In genomic region chrX:149286940-149287349, GRCh38 we compare ENCODE assay signal across 8 cellular contexts.
DNase-seq lines count a peak whose midpoint lies in the region; ATAC-seq, FAIRE-seq and TF ChIP-seq lines count a peak whose summit lies in the region.

No MANE protein-coding gene starts in this region.

- no peaks in the 10 kb centered on the region for H4K20me1 ChIP-seq in H1 (replicated peaks in 1 of 2; ENCODE audit: control insufficient read depth in 1 of 2, insufficient read depth in 2 of 2, low read length in 2 of 2)

- peak; percentile 76 to 84 for TF ChIP-seq RAD21 in H1 (IDR thresholded peaks at IDR 0.05 in 1 of 2, conservative IDR thresholded peaks at IDR 0.05 in 1 of 2; ENCODE audit: low read depth in 2 of 2, low read length in 2 of 2)

- H3K4me3 ChIP-seq in heart right ventricle (no peak overlapping the region), H1 (ENCODE audit: extremely low read depth in 1 of 4, insufficient read depth in 2 of 4, low read depth in 3 of 4, low read length in 4 of 4) (no peak overlapping the region), upper lobe of right lung (no peak overlapping the region)

- no peak overlapping the region for H4K5ac ChIP-seq in H1 (ENCODE audit: insufficient read length, low read depth, low read length)

- no peak overlapping the region for H3K9ac ChIP-seq in H1 (replicated peaks in 1 of 4; ENCODE audit: extremely low read depth in 1 of 4, low read depth in 3 of 4, low read length in 3 of 4)

- H3K27ac ChIP-seq in heart right ventricle (no peak overlapping the region), H1 (ENCODE audit: low read depth, low read length) (no peak overlapping the region), upper lobe of right lung (no peak overlapping the region)

- no peak overlapping the region for H2AFZ ChIP-seq in H1 (ENCODE audit: low read length)

- H3K27ac Mint-ChIP-seq in activated CD4-positive, alpha-beta T cell treated with anti-CD3 and anti-CD28 coated beads, Interleukin-2, amount 10 ng/mL, durations not matched to agents 7 days and 5 days = no peak overlapping the region
- no peak overlapping the region for H3K27ac Mint-ChIP-seq in natural killer cell treated with Interleukin-12 subunit alpha and Interleukin-12 subunit beta and Interleukin-15 and Interleukin-18, amount 100 ng/mL, for 72 hours

- H3K4me1 ChIP-seq in heart right ventricle (no peaks in the 10 kb centered on the region), H1 (replicated peaks in 1 of 4; ENCODE audit: control insufficient read depth in 3 of 4, insufficient read depth in 4 of 4, low read length in 3 of 4) (no peaks in the 10 kb centered on the region), upper lobe of right lung (no peaks in the 10 kb centered on the region)

- no peaks in the 10 kb centered on the region for H3K27me3 Mint-ChIP-seq in activated CD4-positive, alpha-beta T cell treated with anti-CD3 and anti-CD28 coated beads, Interleukin-2, amount 10 ng/mL, durations not matched to agents 7 days and 5 days
- peaks cover 17 to 21% of the 10 kb centered on the region in 2 donors for H3K27me3 Mint-ChIP-seq in natural killer cell treated with Interleukin-12 subunit alpha and Interleukin-12 subunit beta and Interleukin-15 and Interleukin-18, amount 100 ng/mL, for 72 hours

- WGBS in heart right ventricle, 2 donors = 29 to 30% methylated on average over 4 of the region's 4 CpGs
- WGBS in H1 (ENCODE audit: extremely low coverage in 1 of 2, insufficient coverage in 1 of 2, insufficient read length in 1 of 2, insufficient replicate concordance in 2 of 2, low coverage in 1 of 2, low lambda C conversion rate in 2 of 2, missing lambda C conversion rate in 1 of 2), 2 experiments = 40% methylated on average over 4 of the region's 4 CpGs; no CpG with 5 or more reads in 1 of the 2 experiments

- TF ChIP-seq EP300 in H1 (IDR thresholded peaks at IDR 0.05; ENCODE audit: borderline replicate concordance in 1 of 2, low read depth in 2 of 2, low read length in 2 of 2) = no peak

- no peak overlapping the region for H3K23ac ChIP-seq in H1 (ENCODE audit: insufficient read length)

- TF ChIP-seq CTCF in heart right ventricle (IDR thresholded peaks at IDR 0.05) (peak; percentile 14 to 74 (median 56)), H1 (IDR thresholded peaks at IDR 0.05; ENCODE audit: control extremely low read depth in 1 of 3, insufficient read depth in 1 of 3, low read depth in 1 of 3, low read length in 3 of 3) (peak; percentile 22 to 52 (median 50)), upper lobe of right lung (IDR thresholded peaks at IDR 0.05) (peak; percentile 59)

- no peak overlapping the region for H3K4ac ChIP-seq in H1 (replicated peaks; ENCODE audit: insufficient read length, low read depth, low read length)

- peaks cover 2% of the 10 kb centered on the region for H3K36me3 Mint-ChIP-seq in activated CD4-positive, alpha-beta T cell treated with anti-CD3 and anti-CD28 coated beads, Interleukin-2, amount 10 ng/mL, durations not matched to agents 7 days and 5 days (ENCODE audit: low read depth)
- no peaks in the 10 kb centered on the region for H3K36me3 Mint-ChIP-seq in natural killer cell treated with Interleukin-12 subunit alpha and Interleukin-12 subunit beta and Interleukin-15 and Interleukin-18, amount 100 ng/mL, for 72 hours

- H3K9me3 ChIP-seq in heart right ventricle (no peaks in the 10 kb centered on the region), H1 (ENCODE audit: insufficient read depth in 2 of 2, low read depth in 1 of 2, low read length in 1 of 2) (no peaks in the 10 kb centered on the region), upper lobe of right lung (no peaks in the 10 kb centered on the region)

- FAIRE-seq in H1 (lab: Jason Lieb, UNC) = peak; percentile 39

- POLR2A ChIA-PET in activated CD4-positive, alpha-beta T cell treated with anti-CD3 and anti-CD28 coated beads, Interleukin-2, amount 10 ng/mL, durations not matched to agents 7 days and 5 days (lab: Charles Lee) = interaction anchor here (0.7 kb wide), 1 partner anchor 319 kb away, joined by 5 read pairs; no protein-coding TSS in a partner anchor
- POLR2A ChIA-PET in H1 (lab: Charles Lee; ENCODE audit: partially characterized antibody) = no interaction called here

- CTCF ChIA-PET in activated CD4-positive, alpha-beta T cell treated with anti-CD3 and anti-CD28 coated beads, Interleukin-2, amount 10 ng/mL, durations not matched to agents 7 days and 5 days (lab: Charles Lee) = interaction anchor here (1.0 to 1.5 kb wide), 2 partner anchors 20 to 1235 kb away, joined by 3 to 4 read pairs; no protein-coding TSS in a partner anchor
- CTCF ChIA-PET in H1 (lab: Charles Lee; ENCODE audit: partially characterized antibody) = interaction anchor here (0.6 to 3.1 kb wide), 20 partner anchors 10 to 525 kb away, joined by 3 to 17 read pairs (median 4); no protein-coding TSS in a partner anchor

- H3K4me2 ChIP-seq in H1 (ENCODE audit: insufficient read depth in 1 of 2, low read depth in 2 of 2, low read length in 2 of 2) = no peak overlapping the region

- no peak overlapping the region for H2BK120ac ChIP-seq in H1 (replicated peaks; ENCODE audit: low read depth, low read length)

- H3K14ac ChIP-seq in H1 (ENCODE audit: insufficient read length) = no peak overlapping the region

- no peak overlapping the region for H3K4me3 Mint-ChIP-seq in activated CD4-positive, alpha-beta T cell treated with anti-CD3 and anti-CD28 coated beads, Interleukin-2, amount 10 ng/mL, durations not matched to agents 7 days and 5 days
- H3K4me3 Mint-ChIP-seq in natural killer cell treated with Interleukin-12 subunit alpha and Interleukin-12 subunit beta and Interleukin-15 and Interleukin-18, amount 100 ng/mL, for 72 hours = no peak overlapping the region

- no peak overlapping the region for H2AK5ac ChIP-seq in H1 (ENCODE audit: low read depth, low read length)

- no peak overlapping the region for H3K56ac ChIP-seq in H1 (replicated peaks; ENCODE audit: insufficient read length, low read depth, low read length)

- intact Hi-C loops in heart right ventricle (cut with DNase I) (loop anchor here in 5 of 10 donors (5.0 to 10.0 kb wide), 4 partner anchors 1152 to 1242 kb away; no protein-coding TSS in a partner anchor), cardiac septum (cut with DNase I) (no loop called here), upper lobe of right lung (cut with DNase I) (no loop called here)

- DNase-seq in heart right ventricle (peak in 1 of 2 donors; percentile 4), cardiac septum (ENCODE audit: low spot score) (no peak), NCI-H2171 (lab: John Stamatoyannopoulos, UW) (peak; percentile 0), H1 (ENCODE audit: low read depth in 1 of 2, low spot score in 2 of 2) (peak in 1 of 2 experiments; percentile 42), upper lobe of right lung (no peak)
- peak; percentile 41 for DNase-seq in activated CD4-positive, alpha-beta T cell treated with anti-CD3 and anti-CD28 coated beads, Interleukin-2, amount 10 ng/mL, durations not matched to agents 7 days and 5 days
- peak; percentile 64 for DNase-seq in natural killer cell treated with Interleukin-12 subunit alpha and Interleukin-12 subunit beta and Interleukin-15 and Interleukin-18, amount 100 ng/mL, for 72 hours (ENCODE audit: low spot score)

- H3K23me2 ChIP-seq in H1 (ENCODE audit: low read depth, low read length) = no peaks in the 10 kb centered on the region

- H4K91ac ChIP-seq in H1 (replicated peaks; ENCODE audit: insufficient read length, low read length) = no peak overlapping the region

- no peaks in the 10 kb centered on the region for H3K36me3 ChIP-seq in heart right ventricle
- H3K36me3 ChIP-seq in H1 (ENCODE audit: control insufficient read depth in 2 of 4, insufficient read depth in 4 of 4, low read length in 3 of 4) = no peaks in the 10 kb centered on the region
- H3K36me3 ChIP-seq in upper lobe of right lung = no peaks in the 10 kb centered on the region

- H3K79me1 ChIP-seq in H1 (ENCODE audit: low read depth, low read length) = no peaks in the 10 kb centered on the region

- ATAC-seq in heart right ventricle = no peak
- ATAC-seq in HG02623 (IDR thresholded peaks at IDR 0.05; ENCODE audit: unreplicated experiment) = peak; percentile 68
- no peak for ATAC-seq in natural killer cell treated with Interleukin-12 subunit alpha and Interleukin-12 subunit beta and Interleukin-15 and Interleukin-18, amount 100 ng/mL, for 72 hours
- ATAC-seq in upper lobe of right lung = no peak

- H2BK15ac ChIP-seq in H1 (ENCODE audit: low read length) = no peak overlapping the region

- no peak for TF ChIP-seq POLR2A in H1 (IDR thresholded peaks at IDR 0.05; ENCODE audit: control extremely low read depth in 1 of 2, low read depth in 2 of 2, low read length in 2 of 2)

- H2BK5ac ChIP-seq in H1 (ENCODE audit: low read depth, low read length) = no peak overlapping the region

- H4K8ac ChIP-seq in H1 (ENCODE audit: extremely low read depth, insufficient read depth, low read length) = no peak overlapping the region

- H2BK12ac ChIP-seq in H1 (ENCODE audit: low read depth, low read length) = no peak overlapping the region

- H2BK20ac ChIP-seq in H1 (ENCODE audit: low read length) = no peak overlapping the region

- H3K27me3 ChIP-seq in heart right ventricle = peaks cover 0 to 14% (median 0%) of the 10 kb centered on the region in 7 donors
- no peaks in the 10 kb centered on the region for H3K27me3 ChIP-seq in H1 (replicated peaks in 1 of 4; ENCODE audit: control insufficient read depth in 3 of 4, extremely low read depth in 1 of 4, insufficient read depth in 3 of 4, low read length in 3 of 4)
- H3K27me3 ChIP-seq in upper lobe of right lung = no peaks in the 10 kb centered on the region

- peaks cover 9% of the 10 kb centered on the region for H3K4me1 Mint-ChIP-seq in activated CD4-positive, alpha-beta T cell treated with anti-CD3 and anti-CD28 coated beads, Interleukin-2, amount 10 ng/mL, durations not matched to agents 7 days and 5 days
- no peaks in the 10 kb centered on the region for H3K4me1 Mint-ChIP-seq in natural killer cell treated with Interleukin-12 subunit alpha and Interleukin-12 subunit beta and Interleukin-15 and Interleukin-18, amount 100 ng/mL, for 72 hours (ENCODE audit: low read depth in 2 of 2)

- H3K79me2 ChIP-seq in H1 (ENCODE audit: control insufficient read depth in 1 of 2, insufficient read depth in 2 of 2, low read length in 2 of 2) = no peaks in the 10 kb centered on the region

- no peaks in the 10 kb centered on the region for H3K9me3 Mint-ChIP-seq in activated CD4-positive, alpha-beta T cell treated with anti-CD3 and anti-CD28 coated beads, Interleukin-2, amount 10 ng/mL, durations not matched to agents 7 days and 5 days
- no peaks in the 10 kb centered on the region for H3K9me3 Mint-ChIP-seq in natural killer cell treated with Interleukin-12 subunit alpha and Interleukin-12 subunit beta and Interleukin-15 and Interleukin-18, amount 100 ng/mL, for 72 hours

- no peak overlapping the region for H3K18ac ChIP-seq in H1 (ENCODE audit: extremely low read depth, low read length)

TF ChIP-seq in H1, 55 proteins besides CTCF, POLR2A, EP300 and RAD21 (continues in another document):
- no peak for TF ChIP-seq TAF1 (IDR thresholded peaks at IDR 0.05; ENCODE audit: low read depth, low read length)
- TF ChIP-seq EZH2 (IDR thresholded peaks at IDR 0.05; ENCODE audit: low read depth, low read length, severe bottlenecking) = no peak
- no peak for TF ChIP-seq CHD1 (IDR thresholded peaks at IDR 0.05; ENCODE audit: low read depth, low read length)
- no peak for TF ChIP-seq SIRT6 (IDR thresholded peaks at IDR 0.05; ENCODE audit: low read length)
- TF ChIP-seq POLR2AphosphoS5 (IDR thresholded peaks at IDR 0.05; ENCODE audit: low read depth, low read length) = no peak

Comparison
In these comparisons a context has a peak if more than half of its experiments do, and no peak if none do; other contexts are left out.
1. DNase-seq: peak in NCI-H2171 (single experiment), activated CD4-positive, alpha-beta T cell treated with anti-CD3 and anti-CD28 coated beads, Interleukin-2, amount 10 ng/mL, durations not matched to agents 7 days and 5 days (single experiment) and natural killer cell treated with Interleukin-12 subunit alpha and Interleukin-12 subunit beta and Interleukin-15 and Interleukin-18, amount 100 ng/mL, for 72 hours (single experiment); none in cardiac septum (single experiment) and upper lobe of right lung (single experiment).
2. Peak in every context shown above with its lines, with median percentiles within 50 percentile points of each other: CTCF ChIP-seq.